ENCODE assay signal across 7 cellular contexts in genomic region chr13:52487078-52487477, GRCh38. TPM values are rescaled to one million over a fixed set of nuclear protein-coding genes. Genes with fewer than 3 reads are reported as not detected.
DNase-seq lines count a peak whose midpoint lies in the region; ATAC-seq, FAIRE-seq and TF ChIP-seq lines count a peak whose summit lies in the region.
"Not testable (repeated sequence)": the region's sequence is repeated elsewhere in the genome, so short reads cannot be mapped to it uniquely, and the experiment has no call there.

No MANE protein-coding gene starts in this region.

- in situ Hi-C loops in K562 (cut with MboI), result not testable (repeated sequence)

- POLR2A ChIA-PET in K562 (lab: Yijun Ruan, JAX), result not testable (repeated sequence)

- CTCF ChIA-PET in K562 (lab: Yijun Ruan, JAX; ENCODE audit: low intra/inter-chr PET ratio), result not testable (repeated sequence)

- not testable (repeated sequence) for DNase-seq in RCC 7860 (ENCODE audit: low spot score); K562 (ENCODE audit: extremely low read depth in 1 of 4, low spot score in 3 of 4); pancreas
- DNase-seq in SJCRH30 (peak; percentile 5 to 47), foreskin keratinocyte (peak in 1 of 2 donors; percentile 3)

- TF ChIP-seq POLR2A in K562 (conservative IDR thresholded peaks at IDR 0.05), result not testable (repeated sequence)

- not testable (repeated sequence) for TF ChIP-seq CTCF in K562 (IDR thresholded peaks at IDR 0.05 in 2 of 3, conservative IDR thresholded peaks at IDR 0.05 in 1 of 3; ENCODE audit: insufficient read depth in 2 of 3, low read depth in 1 of 3, low read length in 3 of 3); foreskin keratinocyte (conservative IDR thresholded peaks at IDR 0.05); pancreas (IDR thresholded peaks at IDR 0.05)

- H3K9me1 ChIP-seq in K562 (ENCODE audit: control insufficient read depth, insufficient read depth, low read length), result not testable (repeated sequence)

- H2AFZ ChIP-seq in K562 (ENCODE audit: low read depth, low read length), result not testable (repeated sequence)

- not testable (repeated sequence) for H3K9me3 ChIP-seq in SJCRH30 (replicated peaks); K562 (replicated peaks; ENCODE audit: control insufficient read depth, insufficient read depth, low read depth, low read length); pancreas

- H3K27ac ChIP-seq in SJCRH30; K562 (ENCODE audit: extremely low read depth, low read depth, low read length); foreskin keratinocyte; pancreas: not testable (repeated sequence)

- not testable (repeated sequence) for ATAC-seq in K562, pancreas
- peak; percentile 28 for ATAC-seq in foreskin keratinocyte

- intact Hi-C loops in K562 (cut with micrococcal nuclease); pancreas (cut with DNase I): not testable (repeated sequence)

- WGBS in K562 (ENCODE audit: insufficient coverage, low coverage, missing lambda C conversion rate), result no CpG with 5 or more reads among the region's 2 CpGs
- 33 to 74% methylated on average over 1 to 2 of the region's 2 CpGs for WGBS in pancreas, 2 donors

- not testable (repeated sequence) for TF ChIP-seq EP300 in K562 (IDR thresholded peaks at IDR 0.05; ENCODE audit: low read length)

- not testable (repeated sequence) for BruUV-seq in K562 (replicated peaks; lab: Mats Ljungman, UMichigan)

- H3K9ac ChIP-seq in K562 (ENCODE audit: insufficient read depth in 1 of 2, low read depth in 2 of 2, low read length in 2 of 2), result not testable (repeated sequence)

- H3K4me2 ChIP-seq in K562 (ENCODE audit: insufficient read depth, low read length), result not testable (repeated sequence)

- H3K36me3 ChIP-seq in SJCRH30; K562 (ENCODE audit: control insufficient read depth, insufficient read depth, low read length); pancreas: not testable (repeated sequence)

- H3K79me2 ChIP-seq in K562 (ENCODE audit: control insufficient read depth, insufficient read depth, low read length), result not testable (repeated sequence)

- not testable (repeated sequence) for TF ChIP-seq RAD21 in K562 (CRISPR knock-in tag; conservative IDR thresholded peaks at IDR 0.05 in 1 of 2, IDR thresholded peaks at IDR 0.05 in 1 of 2)

- not testable (repeated sequence) for H3K27me3 ChIP-seq in SJCRH30; K562 (ENCODE audit: control insufficient read depth in 2 of 2, insufficient read depth in 2 of 2, low read length in 2 of 2); foreskin keratinocyte; pancreas

- FAIRE-seq in G401.6 (lab: Jason Lieb, UNC), result peak; percentile 93
- FAIRE-seq in RCC 7860 (lab: Jason Lieb, UNC), result peak; percentile 71
- FAIRE-seq in K562 (lab: Jason Lieb, UNC), result peak; percentile 32
- peak; percentile 87 for FAIRE-seq in colon (lab: Jason Lieb, UNC)
- FAIRE-seq in pancreas (lab: Jason Lieb, UNC), result peak; percentile 51

- not testable (repeated sequence) for H4K20me1 ChIP-seq in K562 (replicated peaks; ENCODE audit: control insufficient read depth, insufficient read depth, low read length)

- H3K4me1 ChIP-seq in SJCRH30; K562 (replicated peaks in 1 of 2; ENCODE audit: control insufficient read depth in 2 of 2, insufficient read depth in 2 of 2, low read length in 2 of 2); foreskin keratinocyte; pancreas: not testable (repeated sequence)

- not testable (repeated sequence) for H3K4me3 ChIP-seq in SJCRH30, K562, pancreas

RNA-seq across cellular contexts. Expression of gene CKAP2, which starts 31.8 kb away (rescaled TPM):
- 99.8 and 120 TPM in 2 replicates for total RNA-seq in SJCRH30 (2014; rRNA removed; shearing (Covaris generic))
- total RNA-seq in K562 (2011; cell fraction: chromatin; rRNA removed; ENCODE audit: low replicate concordance), result 11.1 and 56.9 TPM in 2 replicates
- 5.5 and 8.9 TPM in 2 replicates for total RNA-seq in K562 (2011; cell fraction: nucleolus; rRNA removed)
- 15.3 and 20.2 TPM in 2 replicates for total RNA-seq in K562 (2011; cell fraction: nucleoplasm; rRNA removed)
- total RNA-seq in K562 (2014; rRNA removed) (31.3 and 34.8 TPM in 2 replicates), K562 (2014; rRNA removed; fragmentation: Illumina TruSeq; extraction: Trizol) (45.5 and 54.6 TPM in 2 replicates), K562 (2015; rRNA removed; fragmentation: Illumina TruSeq; extraction: Trizol) (47.7 and 55.1 TPM in 2 replicates), K562 (2021) (41.4 and 45.1 TPM in 2 replicates), foreskin keratinocyte (44.9 and 57.8 TPM in 2 replicates), pancreas (1 to 10 TPM; 1.3 to 6.2 (median 2.5) TPM)
- polyA plus RNA-seq in K562 (2011; rRNA removed) (17.9 and 24.2 TPM in 2 replicates), K562 (2014; fragmentation: Illumina TruSeq; extraction: Trizol) (53.5 and 63.5 TPM in 2 replicates), K562 (2014; fragmentation: Nextera tagmentation; extraction: Ambion mirVana) (10 to 100 TPM; 21.9 to 26.8 TPM), K562 (2014; rRNA removed) (24.8 and 31.5 TPM in 2 replicates), foreskin keratinocyte (15.2 and 21.1 TPM in 2 replicates), pancreas (1 to 10 TPM in 1 of 2 donors, under 1 TPM in 1; 0.49 to 1.0 TPM)
- 4.9 and 10.3 TPM in 2 replicates for polyA plus RNA-seq in K562 (2011; cell fraction: cytosol; rRNA removed)
- 11.0 and 13.3 TPM in 2 replicates for polyA plus RNA-seq in K562 (2011; cell fraction: nucleus; rRNA removed)
- 35.6 and 40.5 TPM in 2 replicates for polyA plus RNA-seq in K562 (2012)
- 37.7 and 45.4 TPM in 2 replicates for polyA minus RNA-seq in K562 (2011; rRNA and poly(A)+ RNA removed)
- polyA minus RNA-seq in K562 (2011; cell fraction: cytosol; rRNA and poly(A)+ RNA removed), result 16.1 and 18.2 TPM in 2 replicates
- 11.2 and 24.5 TPM in 2 replicates for polyA minus RNA-seq in K562 (2011; cell fraction: nucleus; rRNA and poly(A)+ RNA removed)

RNA-seq across cellular contexts. Expression of gene VPS36, which starts 36.6 kb away (rescaled TPM):
- total RNA-seq in SJCRH30 (2014; rRNA removed; shearing (Covaris generic)), result 28.5 and 34.3 TPM in 2 replicates
- total RNA-seq in K562 (2011; cell fraction: chromatin; rRNA removed; ENCODE audit: low replicate concordance), result 37.8 and 110 TPM in 2 replicates
- 16.7 and 18.0 TPM in 2 replicates for total RNA-seq in K562 (2011; cell fraction: nucleolus; rRNA removed)
- 44.4 and 68.8 TPM in 2 replicates for total RNA-seq in K562 (2011; cell fraction: nucleoplasm; rRNA removed)
- total RNA-seq in K562 (2014; rRNA removed) (21.6 and 23.7 TPM in 2 replicates), K562 (2014; rRNA removed; fragmentation: Illumina TruSeq; extraction: Trizol) (29.8 and 31.6 TPM in 2 replicates), K562 (2015; rRNA removed; fragmentation: Illumina TruSeq; extraction: Trizol) (29.3 and 30.6 TPM in 2 replicates), K562 (2021) (22.5 and 24.6 TPM in 2 replicates), foreskin keratinocyte (25.3 and 28.8 TPM in 2 replicates), pancreas (10 to 100 TPM; 14.6 to 23.5 (median 17.2) TPM)
- polyA plus RNA-seq in K562 (2011; rRNA removed) (18.8 and 24.6 TPM in 2 replicates), K562 (2014; fragmentation: Illumina TruSeq; extraction: Trizol) (22.5 and 28.1 TPM in 2 replicates), K562 (2014; fragmentation: Nextera tagmentation; extraction: Ambion mirVana) (10 to 100 TPM in 1 of 2 experiments, 1 to 10 TPM in 1; 8.4 to 12.2 TPM), K562 (2014; rRNA removed) (20.3 and 24.0 TPM in 2 replicates), foreskin keratinocyte (9.0 and 9.7 TPM in 2 replicates), pancreas (10 to 100 TPM; 10.5 to 17.3 TPM)
- 6.4 and 12.6 TPM in 2 replicates for polyA plus RNA-seq in K562 (2011; cell fraction: cytosol; rRNA removed)
- 31.2 and 44.9 TPM in 2 replicates for polyA plus RNA-seq in K562 (2011; cell fraction: nucleus; rRNA removed)
- 14.7 and 22.9 TPM in 2 replicates for polyA plus RNA-seq in K562 (2012)
- 20.3 and 24.2 TPM in 2 replicates for polyA minus RNA-seq in K562 (2011; rRNA and poly(A)+ RNA removed)
- 10.3 and 10.6 TPM in 2 replicates for polyA minus RNA-seq in K562 (2011; cell fraction: cytosol; rRNA and poly(A)+ RNA removed)
- polyA minus RNA-seq in K562 (2011; cell fraction: nucleus; rRNA and poly(A)+ RNA removed), result 14.4 and 31.3 TPM in 2 replicates
